18 cellular contexts compared by ENCODE assay signal in the genomic region with DNA sequence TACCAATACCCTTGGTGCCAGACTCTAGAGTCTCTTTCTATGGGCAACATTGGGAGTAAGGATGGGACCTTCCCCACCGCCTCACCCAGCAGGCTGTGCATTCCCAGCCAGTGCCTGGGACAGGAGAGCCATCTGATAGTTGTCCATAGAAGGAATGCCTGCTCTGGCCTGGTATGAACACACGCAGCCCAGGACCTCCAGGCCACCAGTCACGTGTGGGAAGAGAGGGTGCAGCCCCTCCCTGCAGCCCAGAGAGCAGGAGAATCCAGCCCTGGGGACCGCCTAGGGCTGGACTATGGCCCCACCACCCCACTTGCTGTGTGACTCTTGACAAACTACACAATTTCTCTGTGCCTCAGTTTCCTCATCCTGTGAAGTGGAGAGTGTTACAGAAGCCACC. TPM values are rescaled to one million over a fixed set of nuclear protein-coding genes. Genes with fewer than 3 reads are reported as not detected.
DNase-seq lines count a peak whose midpoint lies in the region; ATAC-seq, FAIRE-seq and TF ChIP-seq lines count a peak whose summit lies in the region.
"Had no signal": no experiment of that assay in that cellular context is flagged by ENCODE, and none has a peak within 500 bp of the region (broad histone marks: within the 10 kb centered on the region; RNA-seq: fewer than 3 reads in every experiment).

No MANE protein-coding gene starts in this region.

- BruUV-seq in Calu3 (replicated peaks; lab: Mats Ljungman, UMichigan) (no TSS peak), GM12878 (replicated peaks; lab: Mats Ljungman, UMichigan) (no TSS peak)

- no peak overlapping the region for H2AFZ ChIP-seq in GM12878 (ENCODE audit: control insufficient read depth, low read depth, low read length)
- no peak overlapping the region for H2AFZ ChIP-seq in neural progenitor cell (replicated peaks)
- H2AFZ ChIP-seq: GM23338 had no signal

- H3K27me3 Mint-ChIP-seq in Calu3 (ENCODE audit: unreplicated experiment) (no peaks in the 10 kb centered on the region), neural progenitor cell (ENCODE audit: insufficient read depth, low read depth) (peaks cover 9% of the 10 kb centered on the region)

- H3K27me3 ChIP-seq in GM12878 (replicated peaks in 1 of 2; ENCODE audit: control insufficient read depth in 2 of 2, insufficient read depth in 2 of 2, low read length in 1 of 2) (no peaks in the 10 kb centered on the region), neural progenitor cell (no peaks in the 10 kb centered on the region), stomach (no peaks in the 10 kb centered on the region)
- H3K27me3 ChIP-seq: Peyer's patch had no signal

- DNase-seq in A549 (ENCODE audit: low read depth in 1 of 2, low spot score in 1 of 2) (no peak), Calu3 (no peak), GM12878 (ENCODE audit: low read depth, low spot score) (no peak), neural progenitor cell (ENCODE audit: low spot score) (no peak), retina (no peak), stomach (no peak)
- DNase-seq: DMS79, KG1, NCI-H1048, NCI-H1436 treated with DMSO at 0.1 percent for 48 hours, NCI-H2081, NCI-H82, Right ventricle myocardium superior had no signal

- H3K36me3 ChIP-seq in GM12878 (ENCODE audit: control insufficient read depth in 2 of 2, insufficient read depth in 2 of 2, low read length in 1 of 2) (no peaks in the 10 kb centered on the region), neural progenitor cell (no peaks in the 10 kb centered on the region), stomach (no peaks in the 10 kb centered on the region)
- H3K36me3 ChIP-seq: Peyer's patch had no signal

- peaks cover 65% of the 10 kb centered on the region for H3K4me1 Mint-ChIP-seq in Calu3 (ENCODE audit: low read depth, unreplicated experiment)
- H3K4me1 Mint-ChIP-seq in neural progenitor cell, result peaks cover 49% of the 10 kb centered on the region

- H3K9me3 ChIP-seq in A549 (no peaks in the 10 kb centered on the region), GM12878 (replicated peaks; ENCODE audit: control insufficient read depth, insufficient read depth, low read length) (no peaks in the 10 kb centered on the region), neural progenitor cell (ENCODE audit: low read depth) (no peaks in the 10 kb centered on the region), stomach (no peaks in the 10 kb centered on the region)
- H3K9me3 ChIP-seq: Peyer's patch had no signal

- in situ Hi-C loops in GM12878 (cut with MboI), result no loop called here

- no peak for TF ChIP-seq EP300 in A549 (IDR thresholded peaks at IDR 0.05)
- no peak for TF ChIP-seq EP300 in GM12878 (IDR thresholded peaks at IDR 0.05; ENCODE audit: borderline replicate concordance in 1 of 2, control insufficient read depth in 1 of 2, low read depth in 2 of 2, low read length in 2 of 2)
- TF ChIP-seq EP300 in stomach (IDR thresholded peaks at IDR 0.05), result no peak

- H4K20me1 ChIP-seq in GM12878 (ENCODE audit: control insufficient read depth, insufficient read depth) (no peaks in the 10 kb centered on the region), neural progenitor cell (ENCODE audit: low read depth) (no peaks in the 10 kb centered on the region)

- TF ChIP-seq CTCF in A549 (IDR thresholded peaks at IDR 0.05) (no peak), Calu3 (IDR thresholded peaks at IDR 0.05; ENCODE audit: unreplicated experiment) (no peak), GM12878 (IDR thresholded peaks at IDR 0.05 in 2 of 3, conservative IDR thresholded peaks at IDR 0.05 in 1 of 3; ENCODE audit: control insufficient read depth in 2 of 3, extremely low read depth in 1 of 3, insufficient read depth in 1 of 3, low read depth in 3 of 3, low read length in 3 of 3) (no peak), neural progenitor cell (IDR thresholded peaks at IDR 0.05) (no peak), stomach (IDR thresholded peaks at IDR 0.05) (no peak)

- POLR2A ChIA-PET in A549 (lab: Yijun Ruan, JAX), result interaction anchor here (1.0 to 3.1 kb wide), 2 partner anchors 50 to 53 kb away, joined by 3 to 24 read pairs; a partner anchor contains a TSS
- POLR2A ChIA-PET in GM12878 (lab: Charles Lee), result interaction anchor here (1.3 kb wide), 1 partner anchor 51 kb away, joined by 4 read pairs; no protein-coding TSS in a partner anchor

- RAD21 ChIA-PET in GM12878 (lab: Charles Lee; ENCODE audit: unreplicated experiment), result interaction anchor here (0.7 to 1.4 kb wide), 3 partner anchors 51 to 53 kb away, joined by 3 to 6 read pairs (median 3); a partner anchor contains a TSS

- no peaks in the 10 kb centered on the region for H3K9me3 Mint-ChIP-seq in Calu3 (ENCODE audit: low read depth, unreplicated experiment)
- no peaks in the 10 kb centered on the region for H3K9me3 Mint-ChIP-seq in neural progenitor cell
- H3K9me3 Mint-ChIP-seq: GM23338 had no signal

- SMC1A ChIA-PET in GM12878 (lab: Charles Lee; ENCODE audit: uncharacterized antibody, unreplicated experiment), result interaction anchor here (0.7 to 2.0 kb wide), 3 partner anchors 24 to 54 kb away, joined by 3 to 12 read pairs (median 4); a partner anchor contains a TSS

- WGBS in A549 (ENCODE audit: missing lambda C conversion rate), result 66% methylated on average over 4 of the region's 4 CpGs
- 48% methylated on average over 4 of the region's 4 CpGs for WGBS in GM12878 (ENCODE audit: insufficient coverage, insufficient replicate concordance, low lambda C conversion rate, missing lambda C conversion rate)
- 75 to 92% (median 83%) methylated on average over 4 of the region's 4 CpGs for WGBS in stomach, 5 donors

- H3K36me3 Mint-ChIP-seq in Calu3 (ENCODE audit: insufficient read depth, unreplicated experiment) (peaks cover 19% of the 10 kb centered on the region), neural progenitor cell (no peaks in the 10 kb centered on the region)

- TF ChIP-seq RAD21 in A549 (conservative IDR thresholded peaks at IDR 0.05 in 1 of 2, IDR thresholded peaks at IDR 0.05 in 1 of 2) (no peak), GM12878 (IDR thresholded peaks at IDR 0.05; ENCODE audit: insufficient read depth, low read depth, low read length) (no peak)

- no peak overlapping the region for H3K4me3 ChIP-seq in A549
- H3K4me3 ChIP-seq in GM12878, result no peak overlapping the region
- H3K4me3 ChIP-seq in neural progenitor cell, result no peak overlapping the region
- H3K4me3 ChIP-seq in stomach, result no peak overlapping the region
- H3K4me3 ChIP-seq: GM23338, Peyer's patch, SK-N-MC had no signal

- intact Hi-C loops in Calu3 (cut with micrococcal nuclease; ENCODE audit: unreplicated experiment), result loop anchor here (2.0 to 5.0 kb wide), 3 partner anchors 51 to 152 kb away; no protein-coding TSS in a partner anchor
- intact Hi-C loops in GM12878 (cut with micrococcal nuclease; ENCODE audit: unreplicated experiment), result loop anchor here (5.0 kb wide), 1 partner anchor 82 kb away; no protein-coding TSS in a partner anchor
- intact Hi-C loops in stomach (cut with DNase I; ENCODE audit: low total_unique reads), result no loop called here

- H3K4me1 ChIP-seq in A549 (peaks cover 92% of the 10 kb centered on the region), GM12878 (ENCODE audit: control insufficient read depth, insufficient read depth, low read length) (peaks cover 9% of the 10 kb centered on the region; the same call in 1 of the 2 replicates), neural progenitor cell (no peaks in the 10 kb centered on the region), stomach (peaks cover 0 to 26% (median 6%) of the 10 kb centered on the region in 4 donors)

- H3F3A ChIP-seq in neural progenitor cell (ENCODE audit: low read depth), result no peaks in the 10 kb centered on the region

- H3K27ac ChIP-seq in A549 (peak overlapping the region; percentile 89 to 94), GM12878 (ENCODE audit: control insufficient read depth, insufficient read depth) (no peak overlapping the region), neural progenitor cell (no peak overlapping the region), stomach (no peak overlapping the region)
- H3K27ac ChIP-seq: SK-N-MC had no signal

- ATAC-seq in A549 (no peak), GM12878 (no peak), GM19452 (IDR thresholded peaks at IDR 0.05; ENCODE audit: unreplicated experiment) (no peak)

- H3K4me2 ChIP-seq in A549, result peak overlapping the region; percentile 71
- peak overlapping the region; percentile 47; the same call in 1 of the 2 replicates for H3K4me2 ChIP-seq in GM12878 (ENCODE audit: control insufficient read depth, insufficient read depth)
- no peak overlapping the region for H3K4me2 ChIP-seq in neural progenitor cell
- H3K4me2 ChIP-seq: GM23338 had no signal

- FAIRE-seq in A549 (lab: Jason Lieb, UNC), result no peak
- no peak for FAIRE-seq in GM12878 (lab: Jason Lieb, UNC)
- FAIRE-seq: G401.6 had no signal

- peak overlapping the region; percentile 60 for H3K27ac Mint-ChIP-seq in Calu3 (ENCODE audit: unreplicated experiment)
- peak overlapping the region; percentile 23 for H3K27ac Mint-ChIP-seq in neural progenitor cell
- H3K27ac Mint-ChIP-seq: GM23338 had no signal

- H3K4me3 Mint-ChIP-seq in Calu3 (ENCODE audit: low read depth, unreplicated experiment) (no peak overlapping the region), neural progenitor cell (peak overlapping the region; percentile 49)
- H3K4me3 Mint-ChIP-seq: GM23338 had no signal

- H3K79me2 ChIP-seq in GM12878 (ENCODE audit: control insufficient read depth, insufficient read depth, low read length) (no peaks in the 10 kb centered on the region), neural progenitor cell (ENCODE audit: low read depth) (no peaks in the 10 kb centered on the region)

- H3K9ac ChIP-seq in GM12878 (ENCODE audit: control insufficient read depth, insufficient read depth, low read length), result no peak overlapping the region
- no peak overlapping the region for H3K9ac ChIP-seq in neural progenitor cell

- CTCF ChIA-PET in A549 (lab: Yijun Ruan, JAX) (interaction anchor here (0.6 to 1.4 kb wide), 3 partner anchors 37 to 58 kb away, joined by 3 to 4 read pairs (median 3); no protein-coding TSS in a partner anchor), Calu3 (lab: Charles Lee) (interaction anchor here (0.6 to 2.0 kb wide), 2 partner anchors 51 to 212 kb away, joined by 3 to 11 read pairs; no protein-coding TSS in a partner anchor), GM12878 (lab: Yijun Ruan, JAX) (interaction anchor here (0.6 to 1.4 kb wide), 5 partner anchors 44 to 111 kb away, joined by 3 to 5 read pairs (median 3); a partner anchor contains a TSS)

- TF ChIP-seq POLR2A in A549 (IDR thresholded peaks at IDR 0.05; ENCODE audit: low read length) (no peak), GM12878 (IDR thresholded peaks at IDR 0.05; ENCODE audit: low read depth, low read length) (no peak), stomach (IDR thresholded peaks at IDR 0.05) (no peak)

RNA-seq across cellular contexts. Expression of a gene that starts 52.5 kb away (rescaled TPM):
- polyA plus RNA-seq in A549 (2011; rRNA removed), result 177 and 228 TPM in 2 replicates
- 988 and 1,180 TPM in 2 replicates for polyA plus RNA-seq in A549 (2012; cell fraction: cytosol; rRNA removed)
- 636 and 701 TPM in 2 replicates for polyA plus RNA-seq in A549 (2012; cell fraction: nucleus; rRNA removed)
- 87.8 to 221 TPM (median 181 TPM) in 3 replicates for polyA plus RNA-seq in A549 (2017; fragmentation: RNase III; extraction: RNeasy Plus Mini Kit Qiagen cat#74134 plus additional on column Dnase treatment)
- polyA minus RNA-seq in A549 (2011; rRNA and poly(A)+ RNA removed), result 112 and 167 TPM in 2 replicates
- total RNA-seq in Calu3 (2022), result 77.8 and 92.5 TPM in 2 replicates
- total RNA-seq in GM12878 (2013; cell fraction: nucleolus; rRNA removed), result 271 and 378 TPM in 2 replicates
- total RNA-seq in GM12878 (2014; rRNA removed), result 62.6 and 69.8 TPM in 2 replicates
- total RNA-seq in GM12878 (2014; rRNA removed; fragmentation: Illumina TruSeq; extraction: Trizol), result 37.8 and 40.4 TPM in 2 replicates
- 36.6 and 39.0 TPM in 2 replicates for total RNA-seq in GM12878 (2021)
- 6.1 TPM for polyA plus RNA-seq in GM12878 (2011; ENCODE audit: low read depth)
- 388 and 613 TPM in 2 replicates for polyA plus RNA-seq in GM12878 (2011; rRNA removed)
- 630 and 953 TPM in 2 replicates for polyA plus RNA-seq in GM12878 (2011; cell fraction: cytosol; rRNA removed)
- 989 and 1,075 TPM in 2 replicates for polyA plus RNA-seq in GM12878 (2011; cell fraction: nucleus; rRNA removed)
- polyA plus RNA-seq in GM12878 (2012), result 12.6 and 14.8 TPM in 2 replicates
- polyA plus RNA-seq in GM12878 (2014; fragmentation: Illumina TruSeq; extraction: Trizol), result 32.4 and 44.6 TPM in 2 replicates
- polyA plus RNA-seq in GM12878 (2014; fragmentation: Nextera tagmentation; extraction: Ambion mirVana), result 10 to 100 TPM; 77.3 to 82.5 TPM
- 116 and 162 TPM in 2 replicates for polyA plus RNA-seq in GM12878 (2014; rRNA removed)
- polyA plus RNA-seq in GM12878 (2016; fragmentation: Nextera tagmentation; extraction: Ambion mirVana), result 10 to 100 TPM; 69.1 to 81.6 TPM
- 376 and 648 TPM in 2 replicates for polyA minus RNA-seq in GM12878 (2011; rRNA and poly(A)+ RNA removed)
- polyA minus RNA-seq in GM12878 (2011; cell fraction: cytosol; rRNA and poly(A)+ RNA removed), result 107 and 121 TPM in 2 replicates
- 445 and 634 TPM in 2 replicates for polyA minus RNA-seq in GM12878 (2011; cell fraction: nucleus; rRNA and poly(A)+ RNA removed)
- 140 and 224 TPM in 2 replicates for total RNA-seq in neural progenitor cell (ENCODE audit: low replicate concordance)
- total RNA-seq in stomach, result 100 to 1,000 TPM in 4 of 5 donors, 10 to 100 TPM in 1; 89.8 to 255 (median 176) TPM
- polyA plus RNA-seq in stomach, result 10 to 100 TPM; 40.6 to 67.2 (median 57.6) TPM

Comparison
In these comparisons a context has a peak if more than half of its experiments do, and no peak if none do; other contexts are left out.
1. H3K27ac ChIP-seq: peak in A549 (2 of 2); none in GM12878 (single experiment), neural progenitor cell (single experiment) and stomach (0 of 5).